ENCODE assay signal across 35 cellular contexts in the genomic region with DNA sequence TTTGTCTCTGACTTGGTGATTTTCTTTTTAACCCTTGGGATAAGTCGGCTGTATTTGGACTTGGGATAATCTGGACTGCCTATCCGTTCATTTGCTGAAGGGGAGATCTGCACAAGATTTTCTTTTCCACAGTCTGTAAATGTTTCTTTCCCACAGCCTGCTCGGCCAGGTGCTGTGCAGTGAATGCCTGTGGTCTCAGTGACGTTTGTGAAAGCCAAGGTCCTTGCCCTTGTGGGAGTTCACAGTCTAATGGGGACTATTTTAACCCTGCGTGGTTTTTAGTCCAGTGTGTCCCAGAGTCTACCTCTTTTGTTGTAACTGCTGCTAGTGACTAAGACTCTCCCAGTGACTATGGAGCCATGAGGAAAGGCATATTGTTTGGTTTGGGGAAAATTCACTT. TPM values are rescaled to one million over a fixed set of nuclear protein-coding genes. Genes with fewer than 3 reads are reported as not detected.
"Had no signal": no experiment of that assay in that cellular context is flagged by ENCODE, and none has a peak within 500 bp of the region (broad histone marks: within the 10 kb centered on the region; RNA-seq: fewer than 3 reads in every experiment).

No MANE protein-coding gene starts in this region.

- H3K4me1 ChIP-seq: gastrocnemius medialis, parathyroid adenoma, right atrium auricular region, stomach, thyroid gland, vagina had no signal

- ATAC-seq: esophagus mucosa; gastrocnemius medialis; natural killer cell treated with Interleukin-12 subunit alpha and Interleukin-12 subunit beta and Interleukin-15 and Interleukin-18, amount 100 ng/mL, for 72 hours; sciatic nerve; stimulated activated effector memory CD8-positive, alpha-beta T cell treated with anti-CD3 and anti-CD28 coated beads, Interleukin-12 subunit alpha, Interleukin-12 subunit beta, amount 100 ng/mL, for 72 hours had no signal

- DNase-seq: dorsolateral prefrontal cortex; effector CD4-positive, alpha-beta T cell; endodermal cell; foreskin fibroblast; gastrocnemius medialis; head of caudate nucleus; naive B cell; stimulated activated CD4-positive, alpha-beta T cell treated with anti-CD3 and anti-CD28 coated beads, Interleukin-2, amount 100 ng/mL, for 24 hours; stimulated activated CD4-positive, alpha-beta T cell treated with anti-CD3 and anti-CD28 coated beads, Interleukin-4, amount 100 ng/mL, for 24 hours; stimulated activated naive CD4-positive, alpha-beta T cell treated with Interleukin-2 at 50 U/mL for 16 hours; stomach; thyroid gland; trophoblast cell had no signal

- H3K4me3 Mint-ChIP-seq: endodermal cell; memory B cell; naive B cell; natural killer cell treated with Interleukin-12 subunit alpha and Interleukin-12 subunit beta and Interleukin-15 and Interleukin-18, amount 100 ng/mL, for 72 hours; neural crest cell; stimulated activated effector memory CD8-positive, alpha-beta T cell treated with anti-CD3 and anti-CD28 coated beads, Interleukin-12 subunit alpha, Interleukin-12 subunit beta, amount 100 ng/mL, for 72 hours had no signal

- H3K9ac ChIP-seq: parathyroid adenoma had no signal

- H3K9me3 ChIP-seq: gastrocnemius medialis, neutrophil, right atrium auricular region, stomach, thyroid gland, vagina had no signal

- H3K36me3 ChIP-seq: gastrocnemius medialis, neutrophil, right atrium auricular region, stomach, thyroid gland, vagina had no signal

- H3K27ac Mint-ChIP-seq: endodermal cell; memory B cell; naive B cell; natural killer cell treated with Interleukin-12 subunit alpha and Interleukin-12 subunit beta and Interleukin-15 and Interleukin-18, amount 100 ng/mL, for 72 hours; progenitor cell of endocrine pancreas; stimulated activated effector memory CD8-positive, alpha-beta T cell treated with anti-CD3 and anti-CD28 coated beads, Interleukin-12 subunit alpha, Interleukin-12 subunit beta, amount 100 ng/mL, for 72 hours had no signal

- H3K27me3 Mint-ChIP-seq: memory B cell; naive B cell; natural killer cell treated with Interleukin-12 subunit alpha and Interleukin-12 subunit beta and Interleukin-15 and Interleukin-18, amount 100 ng/mL, for 72 hours; progenitor cell of endocrine pancreas had no signal

- H3K4me3 ChIP-seq: dorsolateral prefrontal cortex, gastrocnemius medialis, lung, right atrium auricular region, stomach, thyroid gland, vagina had no signal

- H2AFZ ChIP-seq: parathyroid adenoma had no signal

- H3K79me2 ChIP-seq: parathyroid adenoma had no signal

- H3K27ac ChIP-seq: dorsolateral prefrontal cortex, epithelial cell of prostate, gastrocnemius medialis, neutrophil, parathyroid adenoma, right atrium auricular region, stomach, thyroid gland, vagina had no signal

- H3K27me3 ChIP-seq: gastrocnemius medialis, neutrophil, right atrium auricular region, thyroid gland, vagina had no signal

- H3K9me3 Mint-ChIP-seq: endodermal cell; memory B cell; natural killer cell treated with Interleukin-12 subunit alpha and Interleukin-12 subunit beta and Interleukin-15 and Interleukin-18, amount 100 ng/mL, for 72 hours; neural crest cell had no signal

- FAIRE-seq: keratinocyte had no signal

- H3K36me3 Mint-ChIP-seq: memory B cell; naive B cell; natural killer cell treated with Interleukin-12 subunit alpha and Interleukin-12 subunit beta and Interleukin-15 and Interleukin-18, amount 100 ng/mL, for 72 hours; stimulated activated effector memory CD8-positive, alpha-beta T cell treated with anti-CD3 and anti-CD28 coated beads, Interleukin-12 subunit alpha, Interleukin-12 subunit beta, amount 100 ng/mL, for 72 hours had no signal

- H3K4me1 Mint-ChIP-seq: memory B cell; naive B cell; neural crest cell; stimulated activated effector memory CD8-positive, alpha-beta T cell treated with anti-CD3 and anti-CD28 coated beads, Interleukin-12 subunit alpha, Interleukin-12 subunit beta, amount 100 ng/mL, for 72 hours had no signal

RNA-seq across cellular contexts. Expression of a gene that starts 8.9 kb away (rescaled TPM):
- total RNA-seq: dorsolateral prefrontal cortex; endodermal cell; esophagus mucosa; gastrocnemius medialis; glomerular endothelial cell; mononuclear cell; natural killer cell treated with Interleukin-12 subunit alpha and Interleukin-12 subunit beta and Interleukin-15 and Interleukin-18, amount 100 ng/mL, for 72 hours; neural crest cell; progenitor cell of endocrine pancreas; right atrium auricular region; stomach; subcutaneous adipose tissue; temporal lobe; thyroid gland; ureter; vagina had no signal
- polyA plus RNA-seq: keratinocyte, liver had no signal

RNA-seq across cellular contexts. Expression of a gene that starts 36.1 kb away (rescaled TPM):
- total RNA-seq: dorsolateral prefrontal cortex; endodermal cell; esophagus mucosa; gastrocnemius medialis; glomerular endothelial cell; liver; mononuclear cell; natural killer cell treated with Interleukin-12 subunit alpha and Interleukin-12 subunit beta and Interleukin-15 and Interleukin-18, amount 100 ng/mL, for 72 hours; neural crest cell; omental fat pad; progenitor cell of endocrine pancreas; right atrium auricular region; skeletal muscle tissue; stomach; subcutaneous adipose tissue; temporal lobe; thyroid gland; ureter; vagina had no signal
- polyA plus RNA-seq: keratinocyte, liver had no signal
